9 cellular contexts compared by ENCODE assay signal in the genomic region with DNA sequence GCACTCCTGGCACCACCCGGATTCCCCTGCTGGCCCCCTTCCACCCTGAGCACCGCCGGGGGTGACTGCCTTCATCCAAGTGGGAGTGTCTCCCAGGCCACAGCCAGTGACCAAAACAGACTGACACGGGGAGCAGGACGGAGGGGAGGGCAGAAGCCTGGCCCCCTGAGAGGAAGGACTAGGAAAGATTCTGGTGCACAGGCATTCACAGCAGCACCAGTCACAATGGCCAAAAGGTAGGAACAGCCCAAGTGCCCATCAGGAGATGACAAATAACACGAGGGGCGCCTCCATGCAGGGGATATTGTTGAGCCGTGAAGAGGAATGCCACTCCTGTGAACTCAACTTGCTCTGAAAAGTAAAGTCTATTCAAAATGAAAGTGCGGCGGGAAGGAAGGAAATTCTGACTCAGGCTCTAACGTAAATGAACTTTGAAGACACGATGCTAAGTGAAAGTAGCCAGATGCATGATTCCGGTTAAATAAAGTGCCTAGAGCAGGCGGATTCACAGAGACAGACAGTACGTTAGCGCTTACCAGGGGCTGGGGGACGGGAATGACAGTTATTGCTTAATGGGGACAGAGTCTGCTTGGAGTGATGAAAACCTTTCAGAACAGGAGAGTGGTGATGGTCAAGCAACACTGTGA.
DNase-seq lines count a peak whose midpoint lies in the region; ATAC-seq and TF ChIP-seq lines count a peak whose summit lies in the region.
"Had no signal": no experiment of that assay in that cellular context is flagged by ENCODE, and none has a peak within 500 bp of the region (broad histone marks: within the 10 kb centered on the region; RNA-seq: fewer than 3 reads in every experiment).

No MANE protein-coding gene starts in this region.

- H3K4me3 ChIP-seq in BE2C (ENCODE audit: low read depth, low read length): no peak overlapping the region
- H3K4me3 ChIP-seq: cardiac muscle cell had no signal

- DNase-seq in dermis microvascular lymphatic vessel endothelial cell (ENCODE audit: low read depth in 2 of 2) (peak; percentile 68 to 93), natural killer cell (peak; percentile 35), stromal cell of bone marrow (ENCODE audit: low read depth) (peak; percentile 60), BE2C (no peak), DMS79 treated with DMSO at 0.1 percent for 48 hours (lab: John Stamatoyannopoulos, UW) (no peak)

- no peaks in the 10 kb centered on the region for H3K36me3 Mint-ChIP-seq in natural killer cell

- intact Hi-C loops in natural killer cell (cut with micrococcal nuclease): no loop called here

- peak overlapping the region; percentile 67 for H3K4me3 Mint-ChIP-seq in natural killer cell

- peak; percentile 76 for ATAC-seq in GM19035 (IDR thresholded peaks at IDR 0.05; ENCODE audit: unreplicated experiment)
- peak; percentile 66 for ATAC-seq in HG03196 (IDR thresholded peaks at IDR 0.05; ENCODE audit: unreplicated experiment)
- peak; percentile 86 to 92 for ATAC-seq in activated CD4-positive, CD25-positive, alpha-beta regulatory T cell treated with anti-CD3 and anti-CD28 coated beads, Interleukin-2, amount 50 U/mL, for 24 hours
- peak; percentile 71 to 89 (median 85) for ATAC-seq in natural killer cell

- peaks cover 7% of the 10 kb centered on the region for H3K4me1 ChIP-seq in BE2C

- no peaks in the 10 kb centered on the region for H3K9me3 ChIP-seq in BE2C

- H3K4me1 Mint-ChIP-seq in natural killer cell: peaks cover 13 to 14% of the 10 kb centered on the region in 2 donors

- H3K9me3 Mint-ChIP-seq in natural killer cell: no peaks in the 10 kb centered on the region

- no peaks in the 10 kb centered on the region for H3K27me3 ChIP-seq in BE2C
- H3K27me3 ChIP-seq: cardiac muscle cell had no signal

- peak overlapping the region; percentile 37 to 90 for H3K27ac Mint-ChIP-seq in natural killer cell

- H3K36me3 ChIP-seq in BE2C: no peaks in the 10 kb centered on the region
- H3K36me3 ChIP-seq: cardiac muscle cell had no signal

- H3K27me3 Mint-ChIP-seq in natural killer cell (ENCODE audit: low read depth in 2 of 2): no peaks in the 10 kb centered on the region

- TF ChIP-seq CTCF in natural killer cell (IDR thresholded peaks at IDR 0.05) (no peak), BE2C (IDR thresholded peaks at IDR 0.05; ENCODE audit: low read depth, low read length) (no peak)

Comparison
In these comparisons a context has a peak if more than half of its experiments do, and no peak if none do; other contexts are left out.
1. DNase-seq: peak in dermis microvascular lymphatic vessel endothelial cell (2 of 2), natural killer cell (single experiment) and stromal cell of bone marrow (single experiment); none in BE2C (single experiment) and DMS79 treated with DMSO at 0.1 percent for 48 hours (single experiment).
2. Peak in every context shown above with its lines, with median percentiles within 50 percentile points of each other: ATAC-seq.